ENCODE assay signal across 7 cellular contexts in the genomic region with DNA sequence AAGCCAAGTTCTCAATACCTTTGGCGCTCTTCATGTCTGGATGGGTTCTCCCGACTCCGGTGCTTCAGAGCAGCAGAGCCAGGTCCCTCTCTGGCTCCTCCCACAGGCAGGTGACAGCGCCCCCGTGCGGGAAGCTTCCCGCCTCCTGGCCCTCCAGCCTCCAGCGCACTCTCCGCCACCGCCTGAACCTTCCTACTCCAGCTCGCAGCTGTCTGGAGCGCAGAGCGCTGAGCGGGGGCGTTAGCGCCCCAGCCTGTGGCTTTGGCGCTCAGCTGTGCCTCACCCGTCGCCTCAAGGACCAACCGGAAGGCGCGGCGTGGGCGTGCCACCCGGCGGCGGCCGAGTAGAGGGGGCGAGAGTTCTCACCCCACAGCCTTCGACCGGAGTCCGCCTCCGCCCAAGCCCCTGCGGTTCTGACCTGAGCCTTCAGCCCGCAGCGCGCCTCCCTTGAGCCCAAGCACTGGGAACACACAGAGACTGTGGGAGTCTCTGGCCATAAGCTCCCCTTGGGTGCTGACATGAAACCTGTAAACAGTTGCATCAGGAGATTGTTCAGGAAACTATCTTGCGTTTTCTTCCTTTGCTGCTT. TPM values are rescaled to one million over a fixed set of nuclear protein-coding genes. Genes with fewer than 3 reads are reported as not detected.
DNase-seq lines count a peak whose midpoint lies in the region; ATAC-seq lines count a peak whose summit lies in the region.

A gene with protein sequence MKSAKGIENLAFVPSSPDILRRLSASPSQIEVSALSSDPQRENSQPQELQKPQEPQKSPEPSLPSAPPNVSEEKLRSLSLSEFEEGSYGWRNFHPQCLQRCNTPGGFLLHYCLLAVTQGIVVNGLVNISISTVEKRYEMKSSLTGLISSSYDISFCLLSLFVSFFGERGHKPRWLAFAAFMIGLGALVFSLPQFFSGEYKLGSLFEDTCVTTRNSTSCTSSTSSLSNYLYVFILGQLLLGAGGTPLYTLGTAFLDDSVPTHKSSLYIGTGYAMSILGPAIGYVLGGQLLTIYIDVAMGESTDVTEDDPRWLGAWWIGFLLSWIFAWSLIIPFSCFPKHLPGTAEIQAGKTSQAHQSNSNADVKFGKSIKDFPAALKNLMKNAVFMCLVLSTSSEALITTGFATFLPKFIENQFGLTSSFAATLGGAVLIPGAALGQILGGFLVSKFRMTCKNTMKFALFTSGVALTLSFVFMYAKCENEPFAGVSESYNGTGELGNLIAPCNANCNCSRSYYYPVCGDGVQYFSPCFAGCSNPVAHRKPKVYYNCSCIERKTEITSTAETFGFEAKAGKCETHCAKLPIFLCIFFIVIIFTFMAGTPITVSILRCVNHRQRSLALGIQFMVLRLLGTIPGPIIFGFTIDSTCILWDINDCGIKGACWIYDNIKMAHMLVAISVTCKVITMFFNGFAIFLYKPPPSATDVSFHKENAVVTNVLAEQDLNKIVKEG (minus strand): TSS at position 56 of the 589 bp plus-strand sequence. CDS start 22 bp downstream, at position 34.

- DNase-seq in NCI-H2171 (lab: John Stamatoyannopoulos, UW) (peak; percentile 71), lung microvascular endothelial cell (ENCODE audit: low read depth in 2 of 2) (peak; percentile 0 to 48)
- DNase-seq in activated CD4-positive, alpha-beta T cell treated with anti-CD3 and anti-CD28 coated beads, Interleukin-2, amount 50 U/mL, for 24 hours (ENCODE audit: low read depth in 1 of 2, low spot score in 1 of 2) = peak; percentile 24 to 35
- peak; percentile 62 to 65 for DNase-seq in stimulated activated CD4-positive, alpha-beta T cell treated with anti-CD3 and anti-CD28 coated beads, Interleukin-4, amount 100 ng/mL, for 4 hours

- no peaks in the 10 kb centered on the region for H3K27me3 ChIP-seq in duodenal mucosa (ENCODE audit: control insufficient read depth in 1 of 2, insufficient read depth in 2 of 2, low read length in 2 of 2)

- H3K36me3 ChIP-seq in duodenal mucosa (ENCODE audit: control insufficient read depth in 1 of 2, insufficient read depth in 2 of 2, low read length in 2 of 2) = no peaks in the 10 kb centered on the region

- peak; percentile 98 for ATAC-seq in GM18867 (IDR thresholded peaks at IDR 0.05; ENCODE audit: unreplicated experiment)
- ATAC-seq in HG03045 (IDR thresholded peaks at IDR 0.05; ENCODE audit: unreplicated experiment) = peak; percentile 99

- peak within 1 kb of the TSS; percentile 25 for H3K27ac ChIP-seq in duodenal mucosa (ENCODE audit: low read depth, low read length)

- peak within 1 kb of the TSS; percentile 66 to 82 for H3K4me3 ChIP-seq in duodenal mucosa (ENCODE audit: low read depth in 1 of 2, low read length in 2 of 2)

- peak within 1 kb of the TSS; percentile 33 to 44 for H3K9ac ChIP-seq in duodenal mucosa (ENCODE audit: low read depth in 1 of 2, low read length in 2 of 2)

- H3K9me3 ChIP-seq in duodenal mucosa (ENCODE audit: control insufficient read depth in 1 of 2, low read length in 2 of 2) = no peaks in the 10 kb centered on the region

- H3K4me1 ChIP-seq in duodenal mucosa (ENCODE audit: control insufficient read depth in 1 of 2, insufficient read depth in 2 of 2, low read length in 2 of 2) = peaks cover 6 to 13% of the 10 kb centered on the region in 2 donors

RNA-seq across cellular contexts. Expression of the gene that starts here (rescaled TPM):
- total RNA-seq in lung microvascular endothelial cell = not detected in 2 replicates

Comparison
In these comparisons a context has a peak if more than half of its experiments do, and no peak if none do; other contexts are left out.
1. Peak in every context shown above with its lines: DNase-seq, ATAC-seq, H3K4me3 ChIP-seq and H3K27ac ChIP-seq.
2. Peak in DNase-seq in lung microvascular endothelial cell; RNA of the gene not detected or under 1 TPM.